20 cellular contexts compared by ENCODE assay signal in the genomic region with DNA sequence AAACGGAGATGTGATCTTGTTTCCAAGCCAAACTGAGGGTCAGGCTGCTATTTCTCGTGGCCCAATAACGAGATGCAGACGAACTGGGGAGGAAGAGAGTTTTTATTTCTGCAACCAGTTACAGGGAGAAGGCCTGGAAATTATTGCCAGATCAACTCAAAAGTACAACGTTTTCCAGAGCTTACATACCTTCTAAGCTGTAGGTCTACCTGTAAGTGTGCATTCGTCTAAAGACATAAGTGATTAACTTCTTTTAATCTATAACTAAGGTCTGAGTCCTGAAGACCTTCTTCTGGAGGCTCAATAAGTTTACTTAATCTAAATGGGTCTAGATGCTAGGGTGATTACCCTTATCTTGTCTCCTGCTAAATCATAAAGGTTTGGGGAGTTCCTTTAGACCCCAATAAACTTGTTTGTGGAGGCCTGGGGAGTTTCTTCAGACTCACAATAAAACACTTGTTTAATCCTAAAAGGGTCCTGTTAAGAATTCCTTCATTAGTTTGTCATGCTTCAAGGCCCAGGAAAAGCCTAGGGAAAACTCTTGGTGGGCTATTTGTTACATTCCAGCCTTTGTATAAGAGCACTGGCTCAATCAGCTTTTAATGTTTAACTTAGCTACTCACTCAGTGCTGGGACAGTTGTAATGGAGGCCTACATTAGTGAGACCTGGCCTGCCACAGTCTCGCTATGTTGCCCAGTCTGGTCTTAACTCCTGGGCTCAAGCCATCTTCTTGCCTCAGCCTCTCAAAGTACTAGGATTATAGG. TPM values are rescaled to one million over a fixed set of nuclear protein-coding genes. Genes with fewer than 3 reads are reported as not detected.
"Had no signal": no experiment of that assay in that cellular context is flagged by ENCODE, and none has a peak within 500 bp of the region (broad histone marks: within the 10 kb centered on the region; RNA-seq: fewer than 3 reads in every experiment).

No MANE protein-coding gene starts in this region.

RNA-seq across cellular contexts. Expression of a gene that starts 58.5 kb away (rescaled TPM):
- total RNA-seq: activated CD4-positive, alpha-beta memory T cell treated with anti-CD3 and anti-CD28 coated beads for 36 hours; activated CD4-positive, alpha-beta T cell treated with anti-CD3 and anti-CD28 coated beads for 36 hours; activated CD4-positive, alpha-beta T cell treated with anti-CD3 and anti-CD28 coated beads, Interleukin-2, amount 10 ng/mL, durations not matched to agents 24 days and 14 days; activated CD8-positive, alpha-beta memory T cell treated with anti-CD3 and anti-CD28 coated beads for 36 hours; activated CD8-positive, alpha-beta memory T cell treated with anti-CD3 and anti-CD28 coated beads, Interleukin-2, amount 10 ng/mL, durations not matched to agents 7 days and 5 days; activated CD8-positive, alpha-beta T cell treated with anti-CD3 and anti-CD28 coated beads, Interleukin-2, amount 10 ng/mL, durations not matched to agents 7 days and 5 days; activated naive CD4-positive, alpha-beta T cell treated with anti-CD3 and anti-CD28 coated beads for 36 hours; activated naive CD8-positive, alpha-beta T cell treated with anti-CD3 and anti-CD28 coated beads for 36 hours; activated T-helper 1 cell treated with anti-CD3 and anti-CD28 coated beads, Interleukin-12 subunit alpha, Interleukin-12 subunit beta, Interleukin-2, Interleukin-4 antibody, amounts not matched to agents 30 ng/mL and 10 ng/mL and 1 ng/mL, durations not matched to agents 14 hours and 24 hours and 36 hours; activated T-helper 2 cell treated with anti-CD3 and anti-CD28 coated beads, Interferon-gamma antibody, Interleukin-2, Interleukin-4, amounts not matched to agents 10 μg/mL and 5 μg/mL and 100 μg/mL, durations not matched to agents 14 hours and 24 hours and 36 hours; adrenal gland; aorta; breast epithelium; cardiac muscle cell; dorsolateral prefrontal cortex; endodermal cell; esophagus muscularis mucosa; foreskin keratinocyte; gastrocnemius medialis; T-helper 1 cell treated with Interleukin-12 subunit alpha and Interleukin-12 subunit beta and Interleukin-4 antibody, amounts not matched to agents 30 ng/mL and 1 ng/mL, for 36 hours had no signal
